1 cellular context compared by ENCODE assay signal in the genomic region with DNA sequence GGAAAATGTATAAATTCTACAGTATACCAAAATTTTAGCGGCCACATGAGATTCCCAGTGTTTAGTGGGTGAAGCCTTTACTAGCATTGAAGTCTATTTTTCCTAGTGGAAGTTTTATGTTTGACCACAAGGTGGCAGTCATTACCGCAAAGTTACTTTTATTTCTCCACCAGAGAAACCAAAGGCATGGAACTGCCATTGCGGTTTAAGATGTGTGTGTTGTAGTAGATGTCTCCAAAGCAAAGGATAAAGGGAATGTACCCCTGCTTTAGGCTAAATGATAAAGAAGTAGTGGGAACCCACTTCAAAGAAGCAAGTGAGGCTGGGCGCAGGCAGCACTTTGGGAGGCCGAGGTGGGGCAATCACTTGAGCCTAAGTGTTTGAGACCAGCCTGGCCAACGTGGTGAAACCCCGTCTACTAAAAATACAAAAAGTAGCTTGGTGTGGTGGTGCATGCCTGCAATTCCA.
TF ChIP-seq lines count a peak whose summit lies in the region.

No MANE protein-coding gene starts in this region.

TF ChIP-seq in HepG2, 621 proteins besides CTCF, POLR2A, EP300 and RAD21 (continued from another document):
- TF ChIP-seq, protein P1, sequence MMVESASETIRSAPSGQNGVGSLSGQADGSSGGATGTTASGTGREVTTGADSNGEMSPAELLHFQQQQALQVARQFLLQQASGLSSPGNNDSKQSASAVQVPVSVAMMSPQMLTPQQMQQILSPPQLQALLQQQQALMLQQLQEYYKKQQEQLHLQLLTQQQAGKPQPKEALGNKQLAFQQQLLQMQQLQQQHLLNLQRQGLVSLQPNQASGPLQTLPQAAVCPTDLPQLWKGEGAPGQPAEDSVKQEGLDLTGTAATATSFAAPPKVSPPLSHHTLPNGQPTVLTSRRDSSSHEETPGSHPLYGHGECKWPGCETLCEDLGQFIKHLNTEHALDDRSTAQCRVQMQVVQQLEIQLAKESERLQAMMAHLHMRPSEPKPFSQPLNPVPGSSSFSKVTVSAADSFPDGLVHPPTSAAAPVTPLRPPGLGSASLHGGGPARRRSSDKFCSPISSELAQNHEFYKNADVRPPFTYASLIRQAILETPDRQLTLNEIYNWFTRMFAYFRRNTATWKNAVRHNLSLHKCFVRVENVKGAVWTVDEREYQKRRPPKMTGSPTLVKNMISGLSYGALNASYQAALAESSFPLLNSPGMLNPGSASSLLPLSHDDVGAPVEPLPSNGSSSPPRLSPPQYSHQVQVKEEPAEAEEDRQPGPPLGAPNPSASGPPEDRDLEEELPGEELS (CRISPR knock-in tag; IDR thresholded peaks at IDR 0.05) = no peak
- TF ChIP-seq GZF1 (CRISPR knock-in tag; IDR thresholded peaks at IDR 0.05) = no peak
- TF ChIP-seq ZNF331 (CRISPR knock-in tag; IDR thresholded peaks at IDR 0.05) = 0 out of 2 replicates have a peak, but pooled peaks have one; percentile 1
- TF ChIP-seq IRF2 (CRISPR knock-in tag; IDR thresholded peaks at IDR 0.05) = no peak
- TF ChIP-seq, protein P2, sequence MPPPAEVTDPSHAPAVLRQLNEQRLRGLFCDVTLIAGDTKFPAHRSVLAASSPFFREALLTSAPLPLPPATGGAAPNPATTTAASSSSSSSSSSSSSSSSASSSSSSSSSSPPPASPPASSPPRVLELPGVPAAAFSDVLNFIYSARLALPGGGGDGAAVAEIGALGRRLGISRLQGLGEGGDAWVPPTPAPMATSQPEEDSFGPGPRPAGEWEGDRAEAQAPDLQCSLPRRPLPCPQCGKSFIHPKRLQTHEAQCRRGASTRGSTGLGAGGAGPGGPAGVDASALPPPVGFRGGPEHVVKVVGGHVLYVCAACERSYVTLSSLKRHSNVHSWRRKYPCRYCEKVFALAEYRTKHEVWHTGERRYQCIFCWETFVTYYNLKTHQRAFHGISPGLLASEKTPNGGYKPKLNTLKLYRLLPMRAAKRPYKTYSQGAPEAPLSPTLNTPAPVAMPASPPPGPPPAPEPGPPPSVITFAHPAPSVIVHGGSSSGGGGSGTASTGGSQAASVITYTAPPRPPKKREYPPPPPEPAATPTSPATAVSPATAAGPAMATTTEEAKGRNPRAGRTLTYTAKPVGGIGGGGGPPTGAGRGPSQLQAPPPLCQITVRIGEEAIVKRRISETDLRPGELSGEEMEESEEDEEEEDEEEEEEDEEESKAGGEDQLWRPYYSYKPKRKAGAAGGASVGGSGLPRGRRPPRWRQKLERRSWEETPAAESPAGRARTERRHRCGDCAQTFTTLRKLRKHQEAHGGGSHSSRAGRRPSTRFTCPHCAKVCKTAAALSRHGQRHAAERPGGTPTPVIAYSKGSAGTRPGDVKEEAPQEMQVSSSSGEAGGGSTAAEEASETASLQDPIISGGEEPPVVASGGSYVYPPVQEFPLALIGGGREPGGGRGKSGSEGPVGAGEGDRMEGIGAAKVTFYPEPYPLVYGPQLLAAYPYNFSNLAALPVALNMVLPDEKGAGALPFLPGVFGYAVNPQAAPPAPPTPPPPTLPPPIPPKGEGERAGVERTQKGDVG (CRISPR knock-in tag; IDR thresholded peaks at IDR 0.05; ENCODE audit: borderline replicate concordance) = no peak
- 0 out of 2 replicates have a peak, but pooled peaks have one; percentile 25 for TF ChIP-seq CBFB (CRISPR knock-in tag; IDR thresholded peaks at IDR 0.05)
- TF ChIP-seq AGO2 (optimal IDR thresholded peaks at IDR 0.05; ENCODE audit: low read depth, low read length) = no peak
- no peak for TF ChIP-seq KLF12 (CRISPR knock-in tag; IDR thresholded peaks at IDR 0.05; ENCODE audit: borderline replicate concordance)
- TF ChIP-seq ZNF550 (CRISPR knock-in tag; IDR thresholded peaks at IDR 0.05; ENCODE audit: borderline replicate concordance) = no peak
- no peak for TF ChIP-seq BHLHE40 (IDR thresholded peaks at IDR 0.05; ENCODE audit: low read length)
- TF ChIP-seq, protein P3, sequence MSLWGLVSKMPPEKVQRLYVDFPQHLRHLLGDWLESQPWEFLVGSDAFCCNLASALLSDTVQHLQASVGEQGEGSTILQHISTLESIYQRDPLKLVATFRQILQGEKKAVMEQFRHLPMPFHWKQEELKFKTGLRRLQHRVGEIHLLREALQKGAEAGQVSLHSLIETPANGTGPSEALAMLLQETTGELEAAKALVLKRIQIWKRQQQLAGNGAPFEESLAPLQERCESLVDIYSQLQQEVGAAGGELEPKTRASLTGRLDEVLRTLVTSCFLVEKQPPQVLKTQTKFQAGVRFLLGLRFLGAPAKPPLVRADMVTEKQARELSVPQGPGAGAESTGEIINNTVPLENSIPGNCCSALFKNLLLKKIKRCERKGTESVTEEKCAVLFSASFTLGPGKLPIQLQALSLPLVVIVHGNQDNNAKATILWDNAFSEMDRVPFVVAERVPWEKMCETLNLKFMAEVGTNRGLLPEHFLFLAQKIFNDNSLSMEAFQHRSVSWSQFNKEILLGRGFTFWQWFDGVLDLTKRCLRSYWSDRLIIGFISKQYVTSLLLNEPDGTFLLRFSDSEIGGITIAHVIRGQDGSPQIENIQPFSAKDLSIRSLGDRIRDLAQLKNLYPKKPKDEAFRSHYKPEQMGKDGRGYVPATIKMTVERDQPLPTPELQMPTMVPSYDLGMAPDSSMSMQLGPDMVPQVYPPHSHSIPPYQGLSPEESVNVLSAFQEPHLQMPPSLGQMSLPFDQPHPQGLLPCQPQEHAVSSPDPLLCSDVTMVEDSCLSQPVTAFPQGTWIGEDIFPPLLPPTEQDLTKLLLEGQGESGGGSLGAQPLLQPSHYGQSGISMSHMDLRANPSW (CRISPR knock-in tag; IDR thresholded peaks at IDR 0.05; ENCODE audit: borderline replicate concordance) = 0 out of 2 replicates have a peak, but pooled peaks have one; percentile 29
- no peak for TF ChIP-seq BCL6 (CRISPR knock-in tag; IDR thresholded peaks at IDR 0.05)
- TF ChIP-seq PCBP2 (optimal IDR thresholded peaks at IDR 0.05; ENCODE audit: low read depth, low read length, poor library complexity, severe bottlenecking) = no peak
- no peak for TF ChIP-seq MAF1 (CRISPR knock-in tag; IDR thresholded peaks at IDR 0.05; ENCODE audit: borderline replicate concordance)
- no peak for TF ChIP-seq ZSCAN12 (CRISPR knock-in tag; IDR thresholded peaks at IDR 0.05)
- TF ChIP-seq GATAD2A (CRISPR knock-in tag; IDR thresholded peaks at IDR 0.05) = 0 out of 2 replicates have a peak, but pooled peaks have one; percentile 34
- no peak for TF ChIP-seq HNRNPLL (IDR thresholded peaks at IDR 0.05; ENCODE audit: low read depth, low read length, poor library complexity, severe bottlenecking)
- no peak for TF ChIP-seq CBX5 (CRISPR knock-in tag; IDR thresholded peaks at IDR 0.05; ENCODE audit: borderline replicate concordance)
- TF ChIP-seq STAG1 (CRISPR knock-in tag; IDR thresholded peaks at IDR 0.05) = peak; percentile 96
- TF ChIP-seq, protein P4, sequence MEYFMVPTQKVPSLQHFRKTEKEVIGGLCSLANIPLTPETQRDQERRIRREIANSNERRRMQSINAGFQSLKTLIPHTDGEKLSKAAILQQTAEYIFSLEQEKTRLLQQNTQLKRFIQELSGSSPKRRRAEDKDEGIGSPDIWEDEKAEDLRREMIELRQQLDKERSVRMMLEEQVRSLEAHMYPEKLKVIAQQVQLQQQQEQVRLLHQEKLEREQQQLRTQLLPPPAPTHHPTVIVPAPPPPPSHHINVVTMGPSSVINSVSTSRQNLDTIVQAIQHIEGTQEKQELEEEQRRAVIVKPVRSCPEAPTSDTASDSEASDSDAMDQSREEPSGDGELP (IDR thresholded peaks at IDR 0.05; ENCODE audit: borderline replicate concordance, low read depth) = no peak
- TF ChIP-seq PCBP1 (IDR thresholded peaks at IDR 0.05; ENCODE audit: borderline replicate concordance, low read depth, low read length) = no peak
- TF ChIP-seq, protein P5, sequence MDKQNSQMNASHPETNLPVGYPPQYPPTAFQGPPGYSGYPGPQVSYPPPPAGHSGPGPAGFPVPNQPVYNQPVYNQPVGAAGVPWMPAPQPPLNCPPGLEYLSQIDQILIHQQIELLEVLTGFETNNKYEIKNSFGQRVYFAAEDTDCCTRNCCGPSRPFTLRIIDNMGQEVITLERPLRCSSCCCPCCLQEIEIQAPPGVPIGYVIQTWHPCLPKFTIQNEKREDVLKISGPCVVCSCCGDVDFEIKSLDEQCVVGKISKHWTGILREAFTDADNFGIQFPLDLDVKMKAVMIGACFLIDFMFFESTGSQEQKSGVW (CRISPR knock-in tag; IDR thresholded peaks at IDR 0.05; ENCODE audit: borderline replicate concordance) = no peak
- no peak for TF ChIP-seq ZFP82 (CRISPR knock-in tag; IDR thresholded peaks at IDR 0.05; ENCODE audit: borderline replicate concordance)
- TF ChIP-seq, protein P6, sequence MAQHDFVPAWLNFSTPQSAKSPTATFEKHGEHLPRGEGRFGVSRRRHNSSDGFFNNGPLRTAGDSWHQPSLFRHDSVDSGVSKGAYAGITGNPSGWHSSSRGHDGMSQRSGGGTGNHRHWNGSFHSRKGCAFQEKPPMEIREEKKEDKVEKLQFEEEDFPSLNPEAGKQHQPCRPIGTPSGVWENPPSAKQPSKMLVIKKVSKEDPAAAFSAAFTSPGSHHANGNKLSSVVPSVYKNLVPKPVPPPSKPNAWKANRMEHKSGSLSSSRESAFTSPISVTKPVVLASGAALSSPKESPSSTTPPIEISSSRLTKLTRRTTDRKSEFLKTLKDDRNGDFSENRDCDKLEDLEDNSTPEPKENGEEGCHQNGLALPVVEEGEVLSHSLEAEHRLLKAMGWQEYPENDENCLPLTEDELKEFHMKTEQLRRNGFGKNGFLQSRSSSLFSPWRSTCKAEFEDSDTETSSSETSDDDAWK (CRISPR knock-in tag; IDR thresholded peaks at IDR 0.05) = no peak
